Comparison of ENCODE assay signal across 1 cellular context in the genomic region with DNA sequence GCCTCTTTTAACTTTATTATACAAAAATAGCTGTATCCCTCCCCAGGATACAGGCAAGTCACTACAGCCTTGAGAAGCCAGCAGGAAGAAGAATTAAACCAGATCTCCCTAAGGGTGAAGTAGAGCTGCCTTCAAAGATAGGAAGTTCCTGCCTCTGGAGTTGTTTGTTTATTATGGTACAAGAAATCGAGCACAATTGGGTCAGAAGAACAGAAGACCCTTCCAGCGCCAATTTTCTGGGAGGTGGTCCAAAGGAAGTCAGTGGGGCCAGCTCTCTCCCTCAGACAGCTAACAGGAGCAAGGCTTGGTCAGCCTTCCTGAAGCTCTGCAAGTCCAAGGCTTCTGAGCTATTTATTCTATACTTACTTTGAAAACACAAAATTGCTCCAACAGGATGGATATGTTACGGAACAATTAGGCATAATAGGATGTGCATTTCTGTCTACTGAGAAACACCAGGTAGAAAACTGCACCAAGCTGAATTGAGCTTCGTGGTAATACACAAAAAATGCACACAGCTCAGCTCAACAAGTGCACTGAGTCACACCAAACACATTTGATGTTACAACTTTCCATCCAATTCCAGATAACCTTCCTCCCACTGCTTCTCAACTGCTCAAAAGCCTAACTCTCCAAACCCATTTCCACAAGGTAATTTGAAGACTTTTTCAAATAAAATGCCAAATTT.
TF ChIP-seq lines count a peak whose summit lies in the region.

No MANE protein-coding gene starts in this region.

TF ChIP-seq in IMR-90, 13 proteins besides CTCF, POLR2A, EP300 and RAD21 (continued from another document):
- no peak for TF ChIP-seq BHLHE40 (IDR thresholded peaks at IDR 0.05; ENCODE audit: low read depth, low read length)
- no peak for TF ChIP-seq CEBPB (IDR thresholded peaks at IDR 0.05; ENCODE audit: low read depth, low read length)
- no peak for TF ChIP-seq MAFK (IDR thresholded peaks at IDR 0.05; ENCODE audit: low read depth, low read length)
- TF ChIP-seq NFE2L2 (IDR thresholded peaks at IDR 0.05; ENCODE audit: low read depth, low read length) = no peak
